Comparison of ENCODE assay signal across 8 cellular contexts in genomic region chr14:63045234-63045611, GRCh38. TPM values are rescaled to one million over a fixed set of nuclear protein-coding genes. Genes with fewer than 3 reads are reported as not detected.
DNase-seq lines count a peak whose midpoint lies in the region; ATAC-seq, FAIRE-seq and TF ChIP-seq lines count a peak whose summit lies in the region.

TSS of gene KCNH5 (minus strand) at chr14:63045458. CDS start at chr14:63045186, 272 bp downstream.

- ATAC-seq in HG02840 (IDR thresholded peaks at IDR 0.05; ENCODE audit: low FRiP score, unreplicated experiment) (no peak), GM21528 (IDR thresholded peaks at IDR 0.05; ENCODE audit: low FRiP score, unreplicated experiment) (no peak), HG02870 (IDR thresholded peaks at IDR 0.05; ENCODE audit: unreplicated experiment) (no peak)

- H3K4me3 Mint-ChIP-seq in activated naive CD8-positive, alpha-beta T cell treated with anti-CD3 and anti-CD28 coated beads for 36 hours = no peak within 1 kb of the TSS

- peak; percentile 31 for DNase-seq in GM12892 (ENCODE audit: insufficient read length)
- DNase-seq in NCI-H1092 (lab: John Stamatoyannopoulos, UW) = peak; percentile 68
- DNase-seq in activated naive CD8-positive, alpha-beta T cell treated with anti-CD3 and anti-CD28 coated beads for 36 hours = peak; percentile 46
- DNase-seq in hepatic stellate cell (ENCODE audit: low spot score) = peak; percentile 78
- DNase-seq in stimulated activated CD4-positive, alpha-beta T cell treated with anti-CD3 and anti-CD28 coated beads, Interleukin-2, amount 100 ng/mL, for 24 hours = peak; percentile 17 to 40

- peaks cover 5% of the 10 kb centered on the region for H3K4me1 Mint-ChIP-seq in activated naive CD8-positive, alpha-beta T cell treated with anti-CD3 and anti-CD28 coated beads for 36 hours

- H3K27ac Mint-ChIP-seq in activated naive CD8-positive, alpha-beta T cell treated with anti-CD3 and anti-CD28 coated beads for 36 hours = no peak within 1 kb of the TSS

- peaks cover 52% of the 10 kb centered on the region for H3K27me3 Mint-ChIP-seq in activated naive CD8-positive, alpha-beta T cell treated with anti-CD3 and anti-CD28 coated beads for 36 hours

- no peaks in the 10 kb centered on the region for H3K36me3 Mint-ChIP-seq in activated naive CD8-positive, alpha-beta T cell treated with anti-CD3 and anti-CD28 coated beads for 36 hours

- no peak for FAIRE-seq in GM12892 (lab: Jason Lieb, UNC)

- no peak for TF ChIP-seq POLR2A in GM12892 (IDR thresholded peaks at IDR 0.05; ENCODE audit: low read depth, low read length)

- no peaks in the 10 kb centered on the region for H3K9me3 Mint-ChIP-seq in activated naive CD8-positive, alpha-beta T cell treated with anti-CD3 and anti-CD28 coated beads for 36 hours

RNA-seq across cellular contexts. Expression of gene KCNH5, which starts in this region (rescaled TPM):
- polyA plus RNA-seq in GM12892 (2012; ENCODE audit: missing spikeins) = 0.11 TPM
- total RNA-seq in activated naive CD8-positive, alpha-beta T cell treated with anti-CD3 and anti-CD28 coated beads for 36 hours = not detected

Comparison
In these comparisons a context has a peak if more than half of its experiments do, and no peak if none do; other contexts are left out.
1. Peak in DNase-seq in activated naive CD8-positive, alpha-beta T cell treated with anti-CD3 and anti-CD28 coated beads for 36 hours; RNA of the gene not detected or under 1 TPM.